21 cellular contexts compared by ENCODE assay signal in the genomic region with DNA sequence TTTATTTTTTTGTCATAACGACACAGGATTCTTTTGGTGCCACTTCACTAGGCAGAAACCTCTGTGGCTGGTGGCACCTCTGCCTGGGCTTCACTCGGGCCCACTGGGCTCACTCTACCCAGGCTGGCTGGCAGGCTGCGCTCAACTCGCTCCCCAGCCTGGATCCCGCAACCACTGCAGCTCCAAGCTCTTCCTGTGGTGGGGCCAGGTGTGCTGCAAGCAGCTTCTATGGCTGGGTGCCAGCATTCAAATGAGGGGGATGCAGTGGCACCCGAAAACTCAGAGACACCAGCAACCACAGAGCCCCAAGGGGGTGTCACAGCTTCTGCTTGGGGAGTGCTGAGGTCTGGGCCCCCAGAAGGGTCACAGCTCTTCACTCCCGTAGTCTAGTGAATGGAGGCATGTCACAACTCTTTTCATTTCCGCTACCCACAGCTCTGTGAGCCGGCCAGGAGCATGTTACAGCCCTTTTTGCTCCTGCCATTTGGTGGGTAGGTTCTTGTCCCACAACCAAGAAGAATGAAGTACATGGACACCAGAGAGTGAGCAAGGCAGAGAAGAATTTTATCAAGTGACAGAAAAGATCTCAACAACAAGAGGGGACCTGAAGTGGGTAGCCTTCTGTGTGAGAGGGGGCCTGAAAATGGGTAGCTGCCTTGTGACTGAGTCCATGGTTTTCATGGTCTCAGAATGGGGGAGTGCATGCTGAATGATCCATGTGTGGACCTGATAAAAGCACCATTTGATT.
DNase-seq lines count a peak whose midpoint lies in the region; ATAC-seq and TF ChIP-seq lines count a peak whose summit lies in the region.
"Had no signal": no experiment of that assay in that cellular context is flagged by ENCODE, and none has a peak within 500 bp of the region (broad histone marks: within the 10 kb centered on the region; RNA-seq: fewer than 3 reads in every experiment).

No MANE protein-coding gene starts in this region.

- H3K4me3 Mint-ChIP-seq in HFFc6 = no peak overlapping the region
- H3K4me3 Mint-ChIP-seq: CD8-positive, alpha-beta T cell had no signal

- H3K27ac Mint-ChIP-seq in HFFc6 = peak overlapping the region; percentile 44; the same call in 1 of the 2 replicates
- H3K27ac Mint-ChIP-seq: CD8-positive, alpha-beta T cell had no signal

- no peak for TF ChIP-seq CTCF in HFFc6 (IDR thresholded peaks at IDR 0.05)
- no peak for TF ChIP-seq CTCF in liver (IDR thresholded peaks at IDR 0.05; ENCODE audit: low read depth, low read length, missing input control)

- H3K27ac ChIP-seq in liver (ENCODE audit: low read depth in 1 of 2, low read length in 2 of 2) = no peak overlapping the region
- H3K27ac ChIP-seq: SJSA1 had no signal

- no peaks in the 10 kb centered on the region for H3K27me3 ChIP-seq in liver (ENCODE audit: control insufficient read depth in 4 of 4, insufficient read depth in 4 of 4, low read length in 3 of 4)
- H3K27me3 ChIP-seq: SJSA1 had no signal

- no peak for ATAC-seq in HG03520 (IDR thresholded peaks at IDR 0.05; ENCODE audit: unreplicated experiment)
- ATAC-seq: CD8-positive, alpha-beta T cell; Right ventricle myocardium inferior had no signal

- H3K4me1 Mint-ChIP-seq in HFFc6 (ENCODE audit: low read depth) = no peaks in the 10 kb centered on the region

- TF ChIP-seq RAD21 in liver (IDR thresholded peaks at IDR 0.05) = no peak

- H3K4me3 ChIP-seq in liver (ENCODE audit: low read depth in 1 of 3, low read length in 3 of 3) = peak overlapping the region in 2 of 3 donors; percentile 27 to 30
- H3K4me3 ChIP-seq: SJSA1 had no signal

- H3K9ac ChIP-seq in liver (ENCODE audit: low read depth in 1 of 2, low read length in 2 of 2) = no peak overlapping the region

- peaks cover 4 to 21% (median 18%) of the 10 kb centered on the region in 4 donors for H3K36me3 ChIP-seq in liver (ENCODE audit: control insufficient read depth in 4 of 4, insufficient read depth in 3 of 4, low read depth in 1 of 4, low read length in 3 of 4)

- H3K4me1 ChIP-seq in liver (ENCODE audit: control insufficient read depth in 4 of 4, insufficient read depth in 4 of 4, low read length in 3 of 4) = no peaks in the 10 kb centered on the region
- H3K4me1 ChIP-seq: SJSA1 had no signal

- no peaks in the 10 kb centered on the region for H3K9me3 Mint-ChIP-seq in HFFc6
- H3K9me3 Mint-ChIP-seq: CD8-positive, alpha-beta T cell had no signal

- H3K36me3 Mint-ChIP-seq in HFFc6 (ENCODE audit: low read depth) = peaks cover 27% of the 10 kb centered on the region

- H3K9me3 ChIP-seq in liver (ENCODE audit: control insufficient read depth in 4 of 4, low read length in 3 of 4) = peaks cover 3 to 8% (median 7%) of the 10 kb centered on the region in 4 donors
- H3K9me3 ChIP-seq: SJSA1 had no signal

- peak; percentile 44 for DNase-seq in DMS53 (lab: John Stamatoyannopoulos, UW)
- no peak for DNase-seq in DMS53 treated with DMSO at 0.1 percent for 48 hours (lab: John Stamatoyannopoulos, UW; ENCODE audit: unreplicated experiment)
- DNase-seq in HFFc6 = no peak
- DNase-seq in RKO (ENCODE audit: low spot score) = peak; percentile 20
- DNase-seq in dermis blood vessel endothelial cell = no peak
- DNase-seq: 8988T; C1 segment of cervical spinal cord; CD8-positive, alpha-beta T cell; DMS79; KBM-7; NCI-H1694; NCI-H2081; NCI-H2227 treated with DMSO at 0.1 percent for 48 hours; NCI-H510A; NK-92 treated with Interleukin-12 subunit alpha and Interleukin-12 subunit beta, amount 100 ng/mL, for 24 hours; T-helper 1 cell; T-helper 9 cell had no signal

- WGBS in liver = 95% methylated on average over 9 of the region's 9 CpGs

- H3K27me3 Mint-ChIP-seq in HFFc6 (ENCODE audit: insufficient read depth) = no peaks in the 10 kb centered on the region; the same call in 1 of the 2 replicates

TF ChIP-seq in liver, 16 proteins besides CTCF, POLR2A, EP300 and RAD21:
- no peak for TF ChIP-seq JUND (IDR thresholded peaks at IDR 0.05)
- TF ChIP-seq FOXA1 (IDR thresholded peaks at IDR 0.05) = no peak
- no peak for TF ChIP-seq SP1 (IDR thresholded peaks at IDR 0.05)
- no peak for TF ChIP-seq NR2F2 (IDR thresholded peaks at IDR 0.05)
- no peak for TF ChIP-seq YY1 (IDR thresholded peaks at IDR 0.05)
- no peak for TF ChIP-seq TAF1 (conservative IDR thresholded peaks at IDR 0.05)
- no peak for TF ChIP-seq GABPA (IDR thresholded peaks at IDR 0.05 in 1 of 2, conservative IDR thresholded peaks at IDR 0.05 in 1 of 2)
TF ChIP-seq in liver: peak in this region for 0.

Comparison
In these comparisons a context has a peak if more than half of its experiments do, and no peak if none do; other contexts are left out.
1. DNase-seq: peak in DMS53 (single experiment) and RKO (single experiment); none in DMS53 treated with DMSO at 0.1 percent for 48 hours (single experiment), HFFc6 (single experiment) and dermis blood vessel endothelial cell (single experiment).